ENCODE assay signal across 8 cellular contexts in genomic region chr16:10941935-10942351, GRCh38. TPM values are rescaled to one million over a fixed set of nuclear protein-coding genes. Genes with fewer than 3 reads are reported as not detected.
DNase-seq lines count a peak whose midpoint lies in the region; ATAC-seq and TF ChIP-seq lines count a peak whose summit lies in the region.
"Not testable (repeated sequence)": the region's sequence is repeated elsewhere in the genome, so short reads cannot be mapped to it uniquely, and the experiment has no call there.

No MANE protein-coding gene starts in this region.

- H3K27ac ChIP-seq in CD8-positive, alpha-beta memory T cell (ENCODE audit: low read depth, low read length); KMS-11: not testable (repeated sequence)
- H3K27ac ChIP-seq in right atrium auricular region = peak overlapping the region; percentile 94 to 95
- H3K27ac ChIP-seq in suprapubic skin = peak overlapping the region; percentile 83

- H3K4me2 ChIP-seq in KMS-11 = peak overlapping the region; percentile 89

- not testable (repeated sequence) for TF ChIP-seq EP300 in suprapubic skin (IDR thresholded peaks at IDR 0.05)

- H3K27me3 Mint-ChIP-seq in CD8-positive, alpha-beta memory T cell; central memory CD8-positive, alpha-beta T cell; nephron progenitor cell (ENCODE audit: low read depth, poor library complexity): not testable (repeated sequence)

- H3K4me3 Mint-ChIP-seq in CD8-positive, alpha-beta memory T cell = peak overlapping the region; percentile 90 to 96 (median 92)
- H3K4me3 Mint-ChIP-seq in central memory CD8-positive, alpha-beta T cell = peak overlapping the region; percentile 89
- H3K4me3 Mint-ChIP-seq in nephron progenitor cell = peak overlapping the region; percentile 94

- TF ChIP-seq POLR2A in suprapubic skin (IDR thresholded peaks at IDR 0.05) = peak in 1 of 2 donors; percentile 19

- DNase-seq in CD8-positive, alpha-beta memory T cell; H7; central memory CD8-positive, alpha-beta T cell (ENCODE audit: low spot score in 2 of 2); right atrium auricular region (ENCODE audit: low spot score); suprapubic skin (ENCODE audit: low spot score in 2 of 2): not testable (repeated sequence)
- peak; percentile 49 for DNase-seq in activated CD4-positive, CD25-positive, alpha-beta regulatory T cell treated with anti-CD3 and anti-CD28 coated beads, Interleukin-2, amount 50 U/mL, for 72 hours
- peak; percentile 39 for DNase-seq in nephron progenitor cell

- CTCF ChIA-PET in CD8-positive, alpha-beta memory T cell (lab: Charles Lee) = interaction anchor here (0.8 to 1.7 kb wide), 3 partner anchors 20 to 314 kb away, joined by 3 to 6 read pairs (median 5); partner anchors contain the start of gene SOCS1

- H3K27me3 ChIP-seq in CD8-positive, alpha-beta memory T cell (ENCODE audit: insufficient read depth, low read length, poor library complexity, severe bottlenecking); H7 (ENCODE audit: control insufficient read depth, insufficient read depth, low read length); KMS-11 (ENCODE audit: insufficient read depth, low read depth); right atrium auricular region; suprapubic skin: not testable (repeated sequence)

- H3K9me3 Mint-ChIP-seq in CD8-positive, alpha-beta memory T cell; central memory CD8-positive, alpha-beta T cell; nephron progenitor cell: not testable (repeated sequence)

- H3K4me1 Mint-ChIP-seq in CD8-positive, alpha-beta memory T cell = peaks cover 72 to 92% (median 81%) of the 10 kb centered on the region in 3 donors
- H3K4me1 Mint-ChIP-seq in central memory CD8-positive, alpha-beta T cell = peaks cover 78% of the 10 kb centered on the region
- peaks cover 77% of the 10 kb centered on the region for H3K4me1 Mint-ChIP-seq in nephron progenitor cell

- no CpG with 5 or more reads among the region's 52 CpGs for WGBS in suprapubic skin

- H3K36me3 Mint-ChIP-seq in CD8-positive, alpha-beta memory T cell = peaks cover 0 to 17% (median 6%) of the 10 kb centered on the region in 3 donors
- H3K36me3 Mint-ChIP-seq in central memory CD8-positive, alpha-beta T cell (ENCODE audit: insufficient read depth); nephron progenitor cell (ENCODE audit: low read depth): not testable (repeated sequence)

- ATAC-seq in central memory CD8-positive, alpha-beta T cell (replicated peaks; ENCODE audit: extremely low read depth, poor library complexity, severe bottlenecking) = peak; percentile 2

- peak overlapping the region; percentile 48; the same call in 1 of the 2 replicates for H3K9ac ChIP-seq in KMS-11

- H3K79me2 ChIP-seq in KMS-11 (ENCODE audit: insufficient read depth, low read depth) = peaks cover 49% of the 10 kb centered on the region; the same call in 1 of the 2 replicates

- H2AFZ ChIP-seq in KMS-11 (ENCODE audit: low read depth) = peak overlapping the region; percentile 72; the same call in 1 of the 2 replicates

- peaks cover 80% of the 10 kb centered on the region for H3K4me1 ChIP-seq in CD8-positive, alpha-beta memory T cell (ENCODE audit: insufficient read depth, low read length)
- H3K4me1 ChIP-seq in KMS-11 (ENCODE audit: low read depth, poor library complexity, severe bottlenecking) (peaks cover 62% of the 10 kb centered on the region), right atrium auricular region (peaks cover 0 to 84% of the 10 kb centered on the region in 2 donors), suprapubic skin (peaks cover 87% of the 10 kb centered on the region)

- H3K36me3 ChIP-seq in CD8-positive, alpha-beta memory T cell (ENCODE audit: insufficient read depth, low read length); H7 (replicated peaks; ENCODE audit: control insufficient read depth, insufficient read depth, low read length); KMS-11 (ENCODE audit: insufficient read depth); right atrium auricular region; suprapubic skin: not testable (repeated sequence)

- TF ChIP-seq CTCF in KMS-11 (conservative IDR thresholded peaks at IDR 0.05; ENCODE audit: low read depth, low read length); right atrium auricular region (IDR thresholded peaks at IDR 0.05); nephron progenitor cell (IDR thresholded peaks at IDR 0.05); suprapubic skin (IDR thresholded peaks at IDR 0.05): not testable (repeated sequence)

- H3K4me3 ChIP-seq in CD8-positive, alpha-beta memory T cell (ENCODE audit: low read length) = peak overlapping the region; percentile 59
- H3K4me3 ChIP-seq in H7 (ENCODE audit: insufficient read depth, low read depth, low read length) (peak overlapping the region; percentile 68), right atrium auricular region (peak overlapping the region; percentile 87 to 96), suprapubic skin (peak overlapping the region; percentile 68)
- H3K4me3 ChIP-seq in KMS-11 (IDR thresholded peaks at IDR 0.05; ENCODE audit: insufficient read depth, low read depth, low read length) = not testable (repeated sequence)

- not testable (repeated sequence) for H3K9me3 ChIP-seq in CD8-positive, alpha-beta memory T cell (ENCODE audit: low read length); right atrium auricular region; suprapubic skin

- peak overlapping the region in 4 of 8 donors; percentile 78 to 98 (median 88) for H3K27ac Mint-ChIP-seq in CD8-positive, alpha-beta memory T cell
- H3K27ac Mint-ChIP-seq in central memory CD8-positive, alpha-beta T cell (ENCODE audit: low read depth) = peak overlapping the region; percentile 93
- not testable (repeated sequence) for H3K27ac Mint-ChIP-seq in nephron progenitor cell

- not testable (repeated sequence) for H4K20me1 ChIP-seq in KMS-11 (ENCODE audit: insufficient read depth)

- POLR2A ChIA-PET in CD8-positive, alpha-beta memory T cell (lab: Charles Lee) = interaction anchor here (0.5 to 1.3 kb wide), 3 partner anchors 25 to 969 kb away, joined by 3 to 6 read pairs (median 5); no protein-coding TSS in a partner anchor

RNA-seq across cellular contexts. Expression of gene DEXI, which starts 0.3 kb away (rescaled TPM):
- total RNA-seq in CD8-positive, alpha-beta memory T cell = 10 to 100 TPM; 31.0 to 31.6 TPM
- polyA plus RNA-seq in CD8-positive, alpha-beta memory T cell = 58.9 TPM
- 55.9 and 63.1 TPM in 2 replicates for total RNA-seq in H7 (2014; rRNA removed; shearing (Covaris generic))
- total RNA-seq in right atrium auricular region (100 to 1,000 TPM; 129 to 164 TPM), suprapubic skin (10 to 100 TPM; 35.9 to 72.7 (median 58.3) TPM)

RNA-seq across cellular contexts. Expression of gene CLEC16A, which starts 2.4 kb away (rescaled TPM):
- total RNA-seq in CD8-positive, alpha-beta memory T cell = 10 to 100 TPM; 38.1 to 38.2 TPM
- polyA plus RNA-seq in CD8-positive, alpha-beta memory T cell = 18.6 TPM
- total RNA-seq in H7 (2014; rRNA removed; shearing (Covaris generic)) = 12.0 and 15.1 TPM in 2 replicates
- total RNA-seq in right atrium auricular region = 10 to 100 TPM; 24.1 to 49.0 TPM
- 10 to 100 TPM; 37.2 to 62.3 (median 39.0) TPM for total RNA-seq in suprapubic skin
